ENCODE assay signal across 29 cellular contexts in the genomic region with DNA sequence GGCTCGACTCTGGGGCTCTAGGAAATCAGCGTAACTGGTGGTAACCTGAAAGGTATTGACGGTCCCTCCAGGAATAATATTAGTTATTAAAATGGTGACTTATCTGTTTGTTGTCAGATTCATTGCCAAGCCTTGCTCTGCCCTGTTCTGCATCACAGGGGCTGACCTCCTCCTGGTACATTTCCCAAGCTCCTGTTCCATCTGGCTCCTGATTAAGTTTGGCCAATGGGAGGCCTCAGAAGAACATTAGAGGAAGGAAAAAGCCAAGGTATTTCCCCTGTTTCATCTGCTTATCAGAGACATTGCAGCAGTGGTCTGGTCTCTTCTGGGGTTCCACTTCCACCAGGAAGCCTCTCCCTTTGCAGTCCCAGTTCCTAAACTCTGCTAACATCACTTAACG.
"Had no signal": no experiment of that assay in that cellular context is flagged by ENCODE, and none has a peak within 500 bp of the region (broad histone marks: within the 10 kb centered on the region; RNA-seq: fewer than 3 reads in every experiment).

No MANE protein-coding gene starts in this region.

- DNase-seq: natural killer cell; nephron progenitor cell; nucleus accumbens; ovary; posterior cingulate gyrus; psoas muscle; right cardiac atrium; right lobe of liver; sigmoid colon; small intestine; stimulated activated CD4-positive, alpha-beta T cell treated with anti-CD3 and anti-CD28 coated beads, Interleukin-15, amount 100 ng/mL, for 24 hours; stimulated activated CD4-positive, alpha-beta T cell treated with anti-CD3 and anti-CD28 coated beads, Interleukin-2, amount 100 ng/mL, for 24 hours; stimulated activated CD4-positive, alpha-beta T cell treated with anti-CD3 and anti-CD28 coated beads, Interleukin-2, amount 100 ng/mL, for 48 hours; stimulated activated CD4-positive, alpha-beta T cell treated with anti-CD3 and anti-CD28 coated beads, Interleukin-4, amount 100 ng/mL, for 24 hours; stimulated activated naive B cell treated with anti-CD40 and anti-IgM and Interleukin-4, amounts not matched to agents 10 μg/mL and 1 μg/mL and 100 μg/mL, for 72 hours; stimulated activated naive CD4-positive, alpha-beta T cell treated with Interleukin-2 at 50 U/mL for 16 hours; stomach; thyroid gland; trophoblast cell; upper lobe of left lung had no signal

- H3K4me3 ChIP-seq: ovary, psoas muscle, right lobe of liver, sigmoid colon, stomach, thoracic aorta, thyroid gland, tibial nerve, upper lobe of left lung, vagina had no signal

- H3K4me1 Mint-ChIP-seq: stimulated activated effector memory CD8-positive, alpha-beta T cell treated with anti-CD3 and anti-CD28 coated beads, Interleukin-12 subunit alpha, Interleukin-12 subunit beta, amount 100 ng/mL, for 72 hours; stimulated activated naive B cell treated with anti-CD40 and anti-IgM and Interleukin-4, amounts not matched to agents 10 μg/mL and 1 μg/mL and 100 μg/mL, for 72 hours had no signal

- H3K27me3 Mint-ChIP-seq: progenitor cell of endocrine pancreas; stimulated activated naive CD8-positive, alpha-beta T cell treated with anti-CD3 and anti-CD28 coated beads, Interleukin-15, Interleukin-2, amounts not matched to agents 100 ng/mL and 50 ng/mL, for 24 hours had no signal

- ATAC-seq: natural killer cell; psoas muscle; right cardiac atrium; right lobe of liver; stimulated activated effector memory CD8-positive, alpha-beta T cell treated with anti-CD3 and anti-CD28 coated beads, Interleukin-12 subunit alpha, Interleukin-12 subunit beta, amount 100 ng/mL, for 72 hours; stimulated activated naive B cell treated with anti-CD40 and anti-IgM and Interleukin-4, amounts not matched to agents 10 μg/mL and 1 μg/mL and 100 μg/mL, for 72 hours had no signal

- H3K9ac ChIP-seq: parathyroid adenoma had no signal

- H3K27me3 ChIP-seq: neutrophil, ovary, right lobe of liver, sigmoid colon, stomach, thyroid gland, tibial nerve, upper lobe of left lung, vagina had no signal

- H3K27ac Mint-ChIP-seq: natural killer cell; nephron progenitor cell; progenitor cell of endocrine pancreas; stimulated activated effector memory CD8-positive, alpha-beta T cell treated with anti-CD3 and anti-CD28 coated beads, Interleukin-12 subunit alpha, Interleukin-12 subunit beta, amount 100 ng/mL, for 72 hours; stimulated activated naive B cell treated with anti-CD40 and anti-IgM and Interleukin-4, amounts not matched to agents 10 μg/mL and 1 μg/mL and 100 μg/mL, for 72 hours; stimulated activated naive CD8-positive, alpha-beta T cell treated with anti-CD3 and anti-CD28 coated beads, Interleukin-15, Interleukin-2, amounts not matched to agents 100 ng/mL and 50 ng/mL, for 24 hours had no signal

- H3K36me3 Mint-ChIP-seq: natural killer cell; stimulated activated effector memory CD8-positive, alpha-beta T cell treated with anti-CD3 and anti-CD28 coated beads, Interleukin-12 subunit alpha, Interleukin-12 subunit beta, amount 100 ng/mL, for 72 hours; stimulated activated naive B cell treated with anti-CD40 and anti-IgM and Interleukin-4, amounts not matched to agents 10 μg/mL and 1 μg/mL and 100 μg/mL, for 72 hours had no signal

- H3K79me2 ChIP-seq: parathyroid adenoma had no signal

- H3K36me3 ChIP-seq: neutrophil, ovary, right lobe of liver, sigmoid colon, stomach, thoracic aorta, thyroid gland, upper lobe of left lung, vagina had no signal

- H3K4me1 ChIP-seq: parathyroid adenoma, psoas muscle, right lobe of liver, sigmoid colon, stomach, tibial nerve, upper lobe of left lung, vagina had no signal

- H3K9me3 Mint-ChIP-seq: natural killer cell; nephron progenitor cell; neural crest cell; stimulated activated effector memory CD8-positive, alpha-beta T cell treated with anti-CD3 and anti-CD28 coated beads, Interleukin-12 subunit alpha, Interleukin-12 subunit beta, amount 100 ng/mL, for 72 hours; stimulated activated naive CD8-positive, alpha-beta T cell treated with anti-CD3 and anti-CD28 coated beads, Interleukin-15, Interleukin-2, amounts not matched to agents 100 ng/mL and 50 ng/mL, for 24 hours had no signal

- H3K27ac ChIP-seq: neutrophil, ovary, parathyroid adenoma, psoas muscle, right lobe of liver, sigmoid colon, stomach, thoracic aorta, tibial nerve, upper lobe of left lung, vagina had no signal

- H3K4me3 Mint-ChIP-seq: natural killer cell; nephron progenitor cell; neural crest cell; stimulated activated effector memory CD8-positive, alpha-beta T cell treated with anti-CD3 and anti-CD28 coated beads, Interleukin-12 subunit alpha, Interleukin-12 subunit beta, amount 100 ng/mL, for 72 hours; stimulated activated naive B cell treated with anti-CD40 and anti-IgM and Interleukin-4, amounts not matched to agents 10 μg/mL and 1 μg/mL and 100 μg/mL, for 72 hours; stimulated activated naive CD8-positive, alpha-beta T cell treated with anti-CD3 and anti-CD28 coated beads, Interleukin-15, Interleukin-2, amounts not matched to agents 100 ng/mL and 50 ng/mL, for 24 hours had no signal
